Comparison of ENCODE assay signal across 2 cellular contexts in genomic region chr11:107912415-107912814, GRCh38. TPM values are rescaled to one million over a fixed set of nuclear protein-coding genes. Genes with fewer than 3 reads are reported as not detected.
"Had no signal": no experiment of that assay in that cellular context is flagged by ENCODE, and none has a peak within 500 bp of the region (broad histone marks: within the 10 kb centered on the region; RNA-seq: fewer than 3 reads in every experiment).

No MANE protein-coding gene starts in this region.

RNA-seq across cellular contexts. Expression of gene RAB39A, which starts 15.8 kb away (rescaled TPM):
- total RNA-seq: activated CD8-positive, alpha-beta T cell treated with anti-CD3 and anti-CD28 coated beads for 36 hours; T-helper 2 cell treated with Interferon-gamma antibody and Interleukin-4, amounts not matched to agents 100 ng/mL and 5 ng/mL, for 36 hours had no signal
